ENCODE assay signal across 20 cellular contexts in the genomic region with DNA sequence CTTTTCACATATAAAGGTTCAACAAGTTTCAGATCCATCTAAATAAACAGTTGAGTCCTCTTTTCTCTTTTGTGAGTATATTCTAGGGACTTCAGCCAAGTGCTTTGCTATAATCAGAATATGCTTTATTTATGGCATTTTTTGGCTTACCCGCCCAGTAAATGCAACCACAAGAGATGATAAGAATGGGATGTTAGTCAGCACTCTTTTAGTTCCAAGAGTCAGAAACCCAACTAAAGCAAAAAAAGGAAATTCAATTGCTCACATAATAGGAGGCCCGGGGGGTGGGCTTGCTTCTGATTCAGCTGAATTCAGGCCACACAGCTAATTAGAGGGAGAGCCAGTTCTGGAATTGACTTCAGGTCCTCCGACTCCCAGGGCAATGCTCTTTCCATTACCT.
DNase-seq lines count a peak whose midpoint lies in the region; ATAC-seq and TF ChIP-seq lines count a peak whose summit lies in the region.
"Had no signal": no experiment of that assay in that cellular context is flagged by ENCODE, and none has a peak within 500 bp of the region (broad histone marks: within the 10 kb centered on the region; RNA-seq: fewer than 3 reads in every experiment).

No MANE protein-coding gene starts in this region.

- intact Hi-C loops in Right ventricle myocardium inferior (cut with DNase I) (no loop called here), transverse colon (cut with DNase I; ENCODE audit: low total_unique reads) (no loop called here)

- TF ChIP-seq POLR2A in transverse colon (IDR thresholded peaks at IDR 0.05) = no peak

- H3K9me3 ChIP-seq in BLaER1 (0 out of 2 replicates have a peak, but pooled peaks cover 5% of the 10 kb centered on the region), MG63 (peaks cover 13% of the 10 kb centered on the region), transverse colon (no peaks in the 10 kb centered on the region)
- H3K9me3 ChIP-seq: heart right ventricle had no signal

- no peak for TF ChIP-seq CTCF in astrocyte of the spinal cord (IDR thresholded peaks at IDR 0.05; ENCODE audit: low read depth, low read length)
- no peak for TF ChIP-seq CTCF in nephron (IDR thresholded peaks at IDR 0.05; ENCODE audit: unreplicated experiment in 3 of 3)
- TF ChIP-seq CTCF in transverse colon (IDR thresholded peaks at IDR 0.05) = no peak

- H3K4me2 ChIP-seq in BLaER1 = peak overlapping the region; percentile 53
- H3K4me2 ChIP-seq: GM23338 had no signal

- no peak overlapping the region for H3K9ac ChIP-seq in BLaER1

- no peaks in the 10 kb centered on the region for H3K36me3 ChIP-seq in BLaER1
- H3K36me3 ChIP-seq in MG63 = no peaks in the 10 kb centered on the region
- H3K36me3 ChIP-seq in transverse colon = no peaks in the 10 kb centered on the region
- H3K36me3 ChIP-seq: heart right ventricle had no signal

- H3K27me3 ChIP-seq in BLaER1 = no peaks in the 10 kb centered on the region
- no peaks in the 10 kb centered on the region for H3K27me3 ChIP-seq in MG63
- H3K27me3 ChIP-seq in transverse colon = no peaks in the 10 kb centered on the region
- H3K27me3 ChIP-seq: heart right ventricle had no signal

- H3K27ac ChIP-seq in BLaER1 (no peak overlapping the region), transverse colon (no peak overlapping the region)
- H3K27ac ChIP-seq: heart right ventricle had no signal

- H3K4me1 Mint-ChIP-seq in nephron = peaks cover 33% of the 10 kb centered on the region

- no peaks in the 10 kb centered on the region for H3K36me3 Mint-ChIP-seq in nephron (ENCODE audit: low read depth)
- H3K36me3 Mint-ChIP-seq: brain had no signal

- ATAC-seq in Right ventricle myocardium inferior = no peak
- ATAC-seq: activated CD8-positive, alpha-beta T cell treated with anti-CD3 and anti-CD28 coated beads for 36 hours; GM23338; heart right ventricle; left lobe of liver had no signal

- H3K27ac Mint-ChIP-seq in nephron = peak overlapping the region in 2 of 3 experiments; percentile 53 to 73
- H3K27ac Mint-ChIP-seq: activated CD8-positive, alpha-beta T cell treated with anti-CD3 and anti-CD28 coated beads for 36 hours; brain; CD4-positive, alpha-beta T cell; type B pancreatic cell had no signal

- H3K4me3 ChIP-seq in BLaER1 = no peak overlapping the region
- no peak overlapping the region for H3K4me3 ChIP-seq in MG63
- no peak overlapping the region for H3K4me3 ChIP-seq in astrocyte of the spinal cord (ENCODE audit: low read depth, low read length)
- H3K4me3 ChIP-seq in transverse colon = no peak overlapping the region
- H3K4me3 ChIP-seq: GM23338, heart right ventricle had no signal

- 89 to 90% methylated on average over 2 to 3 of the region's 3 CpGs for WGBS in transverse colon (ENCODE audit: low coverage in 1 of 2), 2 donors

- in situ Hi-C loops in astrocyte of the spinal cord (cut with HindIII; ENCODE audit: low sequenced_read_pairs) = no loop called here
- in situ Hi-C loops in transverse colon (cut with MboI; ENCODE audit: low pct_ligation_motif_present in 1 of 4, low pct_unique_long_range_greater_than_20kb in 1 of 4, low sequenced_read_pairs in 3 of 4) = no loop called here

- no peak overlapping the region for H3K4me3 Mint-ChIP-seq in nephron
- H3K4me3 Mint-ChIP-seq: activated CD8-positive, alpha-beta T cell treated with anti-CD3 and anti-CD28 coated beads for 36 hours; brain; CD4-positive, alpha-beta T cell; GM23338; type B pancreatic cell had no signal

- DNase-seq in MG63 (peak; percentile 57), astrocyte of the spinal cord (ENCODE audit: low read depth, low spot score) (peak; percentile 90), Right ventricle myocardium inferior (ENCODE audit: missing footprints) (no peak), T-helper 1 cell (no peak), transverse colon (no peak)
- no peak for DNase-seq in central memory CD4-positive, alpha-beta T cell
- DNase-seq: activated CD8-positive, alpha-beta T cell treated with anti-CD3 and anti-CD28 coated beads for 36 hours; activated effector memory CD4-positive, alpha-beta T cell treated with Interleukin-2 at 50 U/mL for 16 hours; CD4-positive, alpha-beta T cell; heart right ventricle; Karpas-422; NCI-H187 treated with DMSO at 0.1 percent for 48 hours; stimulated activated CD4-positive, alpha-beta T cell treated with anti-CD3 and anti-CD28 coated beads, Interleukin-2, amount 100 ng/mL, for 24 hours; T1000 had no signal

- no peak for TF ChIP-seq EP300 in transverse colon (IDR thresholded peaks at IDR 0.05; ENCODE audit: low read depth)

- H3K4me1 ChIP-seq in BLaER1 = peaks cover 49% of the 10 kb centered on the region
- H3K4me1 ChIP-seq in transverse colon = no peaks in the 10 kb centered on the region

- peaks cover 4% of the 10 kb centered on the region for H3K27me3 Mint-ChIP-seq in nephron (ENCODE audit: low read depth)
- H3K27me3 Mint-ChIP-seq: activated CD8-positive, alpha-beta T cell treated with anti-CD3 and anti-CD28 coated beads for 36 hours; CD4-positive, alpha-beta T cell; type B pancreatic cell had no signal

- H3K9me3 Mint-ChIP-seq in nephron = no peaks in the 10 kb centered on the region
- H3K9me3 Mint-ChIP-seq: activated CD8-positive, alpha-beta T cell treated with anti-CD3 and anti-CD28 coated beads for 36 hours; brain; CD4-positive, alpha-beta T cell; GM23338; type B pancreatic cell had no signal

- no peaks in the 10 kb centered on the region for H4K20me1 ChIP-seq in BLaER1

Comparison
In these comparisons a context has a peak if more than half of its experiments do, and no peak if none do; other contexts are left out.
1. DNase-seq: peak in MG63 (single experiment) and astrocyte of the spinal cord (single experiment); none in Right ventricle myocardium inferior (single experiment), central memory CD4-positive, alpha-beta T cell (single experiment), T-helper 1 cell (0 of 5) and transverse colon (single experiment).